Comparison of ENCODE assay signal across 8 cellular contexts in genomic region chr22:50326959-50327710, GRCh38. TPM values are rescaled to one million over a fixed set of nuclear protein-coding genes. Genes with fewer than 3 reads are reported as not detected.
DNase-seq lines count a peak whose midpoint lies in the region; ATAC-seq and TF ChIP-seq lines count a peak whose summit lies in the region.

DENND6B (minus strand) TSS chr22:50327012; CDS start chr22:50326988, 24 bp downstream.

- peak within 1 kb of the TSS; percentile 82 to 90 for H3K4me3 Mint-ChIP-seq in CD14-positive monocyte
- H3K4me3 Mint-ChIP-seq in naive B cell: peak within 1 kb of the TSS; percentile 80 to 95 (median 89)

- H3K36me3 Mint-ChIP-seq in CD14-positive monocyte: peaks cover 0 to 3% of the 10 kb centered on the region in 2 donors
- H3K36me3 Mint-ChIP-seq in naive B cell: no peaks in the 10 kb centered on the region

- ATAC-seq in GM19324 (IDR thresholded peaks at IDR 0.05; ENCODE audit: low FRiP score, unreplicated experiment) (peak; percentile 90), HG03565 (IDR thresholded peaks at IDR 0.05; ENCODE audit: unreplicated experiment) (peak; percentile 69), PC-3 (peak; percentile 95), naive B cell (ENCODE audit: low read depth in 2 of 2) (peak; percentile 92 to 93)
- ATAC-seq in stimulated activated naive CD8-positive, alpha-beta T cell treated with anti-CD3 and anti-CD28 coated beads, Interleukin-15, Interleukin-2, amounts not matched to agents 100 U/mL and 50 U/mL, for 24 hours: peak; percentile 95

- H3K4me1 Mint-ChIP-seq in CD14-positive monocyte: peaks cover 20% of the 10 kb centered on the region
- peaks cover 11 to 13% (median 13%) of the 10 kb centered on the region in 3 donors for H3K4me1 Mint-ChIP-seq in naive B cell

- no TSS peak for BruUV-seq in PC-3 (replicated peaks; lab: Mats Ljungman, UMichigan)

- H3K27me3 Mint-ChIP-seq in CD14-positive monocyte (ENCODE audit: low read depth in 3 of 3): peaks cover 18 to 23% (median 19%) of the 10 kb centered on the region in 3 donors
- H3K27me3 Mint-ChIP-seq in naive B cell: peaks cover 0 to 5% (median 0%) of the 10 kb centered on the region in 3 donors

- peaks cover 0 to 1% (median 0%) of the 10 kb centered on the region in 7 donors for H3K9me3 Mint-ChIP-seq in CD14-positive monocyte
- no peaks in the 10 kb centered on the region for H3K9me3 Mint-ChIP-seq in naive B cell

- peak within 1 kb of the TSS; percentile 52 for H3K27ac ChIP-seq in PC-3 (ENCODE audit: low read length)

- TF ChIP-seq CTCF in CD14-positive monocyte (IDR thresholded peaks at IDR 0.05): peak; percentile 64
- 0 out of 2 replicates have a peak, but pooled peaks have one; percentile 21 for TF ChIP-seq CTCF in PC-3 (conservative IDR thresholded peaks at IDR 0.05; ENCODE audit: low read depth, low read length)

- no peaks in the 10 kb centered on the region for H3K79me2 ChIP-seq in PC-3 (ENCODE audit: low read length)

- peak within 1 kb of the TSS; percentile 81 for H2AFZ ChIP-seq in PC-3 (ENCODE audit: low read length)

- no peaks in the 10 kb centered on the region for H3K27me3 ChIP-seq in PC-3 (ENCODE audit: low read length)

- POLR2A ChIA-PET in PC-3 (lab: Charles Lee; ENCODE audit: unreplicated experiment): no interaction called here

- H3K4me2 ChIP-seq in PC-3 (ENCODE audit: low read length): peak within 1 kb of the TSS; percentile 92

- H3K27ac Mint-ChIP-seq in CD14-positive monocyte (peak within 1 kb of the TSS; percentile 46 to 85 (median 80)), naive B cell (peak within 1 kb of the TSS; percentile 44 to 92 (median 82))

- CTCF ChIA-PET in PC-3 (lab: Charles Lee): no interaction called here

- H3K9ac ChIP-seq in PC-3 (ENCODE audit: low read length): peak within 1 kb of the TSS; percentile 95

- DNase-seq in CD14-positive monocyte (ENCODE audit: low spot score): peak; percentile 67
- peak; percentile 76 for DNase-seq in PC-3
- DNase-seq in activated T-helper 1 cell treated with Interleukin-2 at 50 U/mL for 16 hours (ENCODE audit: low read depth): peak; percentile 64
- peak; percentile 73 for DNase-seq in fibroblast of gingiva (ENCODE audit: low read depth)
- DNase-seq in naive B cell: peak; percentile 73
- peak; percentile 82 for DNase-seq in stimulated activated naive CD8-positive, alpha-beta T cell treated with anti-CD3 and anti-CD28 coated beads, Interleukin-15, Interleukin-2, amounts not matched to agents 100 U/mL and 50 U/mL, for 24 hours

- H3K9me3 ChIP-seq in PC-3 (ENCODE audit: low read length): no peaks in the 10 kb centered on the region

- no peaks in the 10 kb centered on the region for H3K9me2 ChIP-seq in PC-3 (replicated peaks; ENCODE audit: low read length)

- no peaks in the 10 kb centered on the region for H3K36me3 ChIP-seq in PC-3 (ENCODE audit: low read depth, low read length)

- intact Hi-C loops in CD14-positive monocyte (cut with micrococcal nuclease) (loop anchor here (1.0 to 5.0 kb wide), 5 partner anchors 18 to 50 kb away; no protein-coding TSS in a partner anchor), PC-3 (cut with micrococcal nuclease) (no loop called here)

- no peaks in the 10 kb centered on the region for H4K20me1 ChIP-seq in PC-3 (ENCODE audit: low read length)

- peak within 1 kb of the TSS; percentile 77 for H3K4me3 ChIP-seq in PC-3 (ENCODE audit: low read length)

- H3K4me1 ChIP-seq in PC-3 (ENCODE audit: insufficient read depth, low read length): peaks cover 17% of the 10 kb centered on the region

- peaks cover 8% of the 10 kb centered on the region for H3F3A ChIP-seq in PC-3 (ENCODE audit: low read length, unreplicated experiment)

RNA-seq across cellular contexts. Expression of gene DENND6B, which starts in this region (rescaled TPM):
- polyA plus RNA-seq in CD14-positive monocyte: 1 to 10 TPM; 1.7 to 2.1 TPM
- 1.1 and 1.7 TPM in 2 replicates for total RNA-seq in PC-3 (2014; rRNA removed)
- polyA plus RNA-seq in naive B cell (ENCODE audit: low read depth in 6 of 6): under 1 TPM in 5 of 6 donors, not detected in 1; 0.05 to 0.43 (median 0.28) TPM

Comparison
In these comparisons a context has a peak if more than half of its experiments do, and no peak if none do; other contexts are left out.
1. Peak in every context shown above with its lines: DNase-seq, ATAC-seq, H3K4me3 ChIP-seq and H3K27ac ChIP-seq.
2. Peak in DNase-seq and ATAC-seq in naive B cell; RNA of the gene not detected or under 1 TPM.